1 cellular context compared by ENCODE assay signal in genomic region chr16:50821586-50821985, GRCh38.
TF ChIP-seq lines count a peak whose summit lies in the region.

No MANE protein-coding gene starts in this region.

TF ChIP-seq in SK-N-SH, 30 proteins besides CTCF, POLR2A, EP300 and RAD21 (continued from another document):
- no peak for TF ChIP-seq MXI1 (IDR thresholded peaks at IDR 0.05; ENCODE audit: low read depth, low read length)
